ENCODE assay signal across 8 cellular contexts in the genomic region with DNA sequence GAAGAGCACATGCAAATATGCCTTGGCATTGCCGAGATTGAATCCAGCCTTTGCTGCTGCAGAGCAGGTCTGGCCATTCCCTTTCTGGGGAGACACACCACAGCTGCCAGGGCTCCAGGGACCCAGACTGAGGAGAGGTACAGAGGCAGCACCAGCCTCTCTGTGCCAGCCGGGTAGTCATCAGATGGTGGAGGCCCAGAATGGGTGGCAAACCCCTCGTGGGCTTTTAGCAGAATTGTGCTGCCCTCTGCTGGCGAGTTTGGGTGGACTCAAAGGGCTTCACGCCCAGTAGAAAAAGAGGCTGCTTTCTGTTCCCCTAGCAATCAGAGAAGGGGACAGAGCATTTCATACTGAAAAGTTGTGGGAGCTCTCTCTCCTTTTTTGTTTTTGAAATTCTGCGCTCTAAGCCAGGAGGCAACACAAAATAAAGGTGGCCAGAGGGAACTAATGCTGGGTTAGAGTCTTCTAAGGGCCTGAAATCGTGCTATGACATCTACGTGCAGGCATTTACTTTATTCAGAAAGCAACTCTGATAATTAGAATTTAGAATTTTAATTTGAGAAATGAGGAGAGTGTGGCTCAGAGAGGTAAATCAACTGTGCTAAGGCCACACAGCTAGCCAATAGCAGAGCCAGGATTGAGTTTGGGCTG.
DNase-seq lines count a peak whose midpoint lies in the region; ATAC-seq and TF ChIP-seq lines count a peak whose summit lies in the region.

No MANE protein-coding gene starts in this region.

- no peaks in the 10 kb centered on the region for H3K9me3 Mint-ChIP-seq in endothelial cell (ENCODE audit: unreplicated experiment)

- peak; percentile 53 for ATAC-seq in HG03439 (IDR thresholded peaks at IDR 0.05; ENCODE audit: unreplicated experiment)

- peak; percentile 91 for TF ChIP-seq CTCF in endothelial cell (IDR thresholded peaks at IDR 0.05; ENCODE audit: unreplicated experiment)

- H3K27ac Mint-ChIP-seq in endothelial cell (ENCODE audit: unreplicated experiment), result no peak overlapping the region

- H3K27me3 Mint-ChIP-seq in endothelial cell (ENCODE audit: unreplicated experiment), result peaks cover 5% of the 10 kb centered on the region

- H3K4me3 Mint-ChIP-seq in endothelial cell (ENCODE audit: unreplicated experiment), result no peak overlapping the region

- peak; percentile 24 to 38 for DNase-seq in SHP77 (lab: John Stamatoyannopoulos, UW)
- no peak for DNase-seq in SHP77 treated with DMSO at 0.1 percent for 48 hours (lab: John Stamatoyannopoulos, UW)
- DNase-seq in NCI-H748 (lab: John Stamatoyannopoulos, UW; ENCODE audit: unreplicated experiment), result peak; percentile 78
- peak; percentile 16 to 54 for DNase-seq in activated CD8-positive, alpha-beta memory T cell treated with anti-CD3 and anti-CD28 coated beads for 1 hour (ENCODE audit: extremely low read depth in 1 of 2, low read depth in 1 of 2)
- peak; percentile 85 for DNase-seq in endothelial cell (ENCODE audit: low spot score)
- peak; percentile 77 for DNase-seq in mucosa of gallbladder (ENCODE audit: low spot score)
- peak; percentile 27 to 52 for DNase-seq in stimulated activated CD8-positive, alpha-beta memory T cell treated with anti-CD3 and anti-CD28 coated beads, Interleukin-7, amount 100 ng/mL, for 1 hour (ENCODE audit: low read depth in 2 of 2)

- no peaks in the 10 kb centered on the region for H3K36me3 Mint-ChIP-seq in endothelial cell (ENCODE audit: low read depth, unreplicated experiment)

- H3K4me1 Mint-ChIP-seq in endothelial cell (ENCODE audit: unreplicated experiment), result peaks cover 8% of the 10 kb centered on the region
